In genomic region chr3:197344582-197345318, GRCh38 we compare ENCODE assay signal across 18 cellular contexts.
"Had no signal": no experiment of that assay in that cellular context is flagged by ENCODE, and none has a peak within 500 bp of the region (broad histone marks: within the 10 kb centered on the region; RNA-seq: fewer than 3 reads in every experiment).

No MANE protein-coding gene starts in this region.

- H3K4me1 ChIP-seq: right atrium auricular region, tibial artery had no signal

- H3K27ac ChIP-seq: right atrium auricular region, tibial artery had no signal

- ATAC-seq: esophagus mucosa; left colon; mucosa of descending colon; naive thymus-derived CD8-positive, alpha-beta T cell; stimulated activated effector memory CD8-positive, alpha-beta T cell treated with anti-CD3 and anti-CD28 coated beads, Interleukin-12 subunit alpha, Interleukin-12 subunit beta, amount 100 ng/mL, for 72 hours had no signal

- H3K9me3 ChIP-seq: heart left ventricle, mucosa of descending colon, right atrium auricular region, tibial artery had no signal

- H3K36me3 ChIP-seq: heart left ventricle, right atrium auricular region, tibial artery had no signal

- DNase-seq: effector memory CD4-positive, alpha-beta T cell; hippocampal formation; left colon; left ventricle myocardium superior; mucosa of descending colon; naive thymus-derived CD8-positive, alpha-beta T cell; posterior cingulate gyrus; stimulated activated CD4-positive, alpha-beta T cell treated with anti-CD3 and anti-CD28 coated beads, Interleukin-4, amount 100 ng/mL, for 1 hour; stimulated activated CD8-positive, alpha-beta memory T cell treated with anti-CD3 and anti-CD28 coated beads, Interleukin-4, amount 100 ng/mL, for 48 hours had no signal

- H3K4me3 ChIP-seq: heart left ventricle, lung, mucosa of descending colon, right atrium auricular region, smooth muscle cell, tibial artery had no signal

- H3K4me2 ChIP-seq: smooth muscle cell had no signal

- H3K27me3 ChIP-seq: heart left ventricle, right atrium auricular region, tibial artery had no signal

- FAIRE-seq: endometrium, frontal cortex had no signal
